1 cellular context compared by ENCODE assay signal in genomic region chr19:40714519-40715299, GRCh38.
A peak's percentile ranks its signal among the peaks of the same experiment; 100 is the strongest.
TF ChIP-seq lines count a peak whose summit lies in the region.

No MANE protein-coding gene starts in this region.

TF ChIP-seq in K562, 482 proteins besides CTCF, POLR2A, EP300 and RAD21 (continued from another document):
- peak; percentile 70; the same call in 1 of the 2 replicates for TF ChIP-seq EGR1 (conservative IDR thresholded peaks at IDR 0.05)
- no peak for TF ChIP-seq HDAC3 (IDR thresholded peaks at IDR 0.05; ENCODE audit: borderline replicate concordance, partially characterized antibody)
- no peak for TF ChIP-seq POU5F1 (IDR thresholded peaks at IDR 0.05; ENCODE audit: borderline replicate concordance, low read depth, low read length, partially characterized antibody)
- TF ChIP-seq CREB1 (IDR thresholded peaks at IDR 0.05): no peak
- TF ChIP-seq CREB1 (CRISPR knock-in tag; IDR thresholded peaks at IDR 0.05): peak; percentile 41; the same call in 1 of the 2 replicates
- TF ChIP-seq ZBTB40 (IDR thresholded peaks at IDR 0.05): peak; percentile 43; the same call in 1 of the 2 replicates
- no peak for TF ChIP-seq ZBTB40 (CRISPR knock-in tag; IDR thresholded peaks at IDR 0.05)
- TF ChIP-seq ELF1 (tag; IDR thresholded peaks at IDR 0.05): peak; percentile 78; the same call in 1 of the 2 replicates
- TF ChIP-seq ZBTB7A (IDR thresholded peaks at IDR 0.05; ENCODE audit: borderline replicate concordance, control insufficient read depth, low read depth, low read length): peak; percentile 36; the same call in 1 of the 2 replicates
- peak; percentile 46 for TF ChIP-seq RBFOX2 (IDR thresholded peaks at IDR 0.05; ENCODE audit: low read depth, low read length)
- TF ChIP-seq RCOR1 (IDR thresholded peaks at IDR 0.05; ENCODE audit: borderline replicate concordance in 1 of 2, low read depth in 2 of 2, low read length in 2 of 2): peak in 1 of 2 experiments; percentile 17; a peak in 1 of 4 replicates
- TF ChIP-seq POLR2B (IDR thresholded peaks at IDR 0.05; ENCODE audit: low read depth, partially characterized antibody): peak; percentile 20
- no peak for TF ChIP-seq CHAMP1 (IDR thresholded peaks at IDR 0.05)
- TF ChIP-seq ZNF133 (CRISPR knock-in tag; IDR thresholded peaks at IDR 0.05): no peak
- TF ChIP-seq NR2C2 (CRISPR knock-in tag; IDR thresholded peaks at IDR 0.05): 0 out of 2 replicates have a peak, but pooled peaks have one; percentile 11
- TF ChIP-seq NR2C2 (tag; IDR thresholded peaks at IDR 0.05): no peak
- peak in 1 of 2 experiments; percentile 23; a peak in 1 of 4 replicates for TF ChIP-seq SIN3A (IDR thresholded peaks at IDR 0.05; ENCODE audit: borderline replicate concordance in 2 of 2, control insufficient read depth in 1 of 2, low read depth in 2 of 2, low read length in 2 of 2)
- peak; percentile 78; the same call in 1 of the 2 replicates for TF ChIP-seq MBD2 (IDR thresholded peaks at IDR 0.05; ENCODE audit: borderline replicate concordance, low read depth)
- peak; percentile 27; the same call in 1 of the 2 replicates for TF ChIP-seq PHF8 (IDR thresholded peaks at IDR 0.05; ENCODE audit: borderline replicate concordance, low read length)
